ENCODE assay signal across 1 cellular context in the genomic region with DNA sequence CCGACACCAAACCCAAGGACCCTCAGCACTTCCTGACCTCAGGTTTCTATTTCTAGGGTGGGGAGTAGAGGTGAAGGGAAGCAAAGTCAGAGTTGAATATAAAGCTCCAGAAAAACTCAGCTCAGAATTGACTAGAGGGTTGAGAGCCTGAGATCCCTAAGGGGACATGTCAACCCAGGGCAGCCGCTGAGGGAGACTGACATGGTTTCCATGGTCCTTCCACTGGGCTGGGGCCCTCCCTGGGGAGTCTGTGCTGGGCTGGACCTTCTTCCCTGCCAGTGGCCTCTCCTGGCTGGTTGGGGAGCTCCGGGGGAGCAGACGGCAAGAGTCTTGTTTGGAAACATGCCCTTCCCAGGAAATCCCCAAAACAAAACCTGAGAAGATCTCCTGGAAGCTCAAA.
TF ChIP-seq lines count a peak whose summit lies in the region.

No MANE protein-coding gene starts in this region.

TF ChIP-seq in GM12878, 131 proteins besides CTCF, POLR2A, EP300 and RAD21:
- TF ChIP-seq, protein P1, sequence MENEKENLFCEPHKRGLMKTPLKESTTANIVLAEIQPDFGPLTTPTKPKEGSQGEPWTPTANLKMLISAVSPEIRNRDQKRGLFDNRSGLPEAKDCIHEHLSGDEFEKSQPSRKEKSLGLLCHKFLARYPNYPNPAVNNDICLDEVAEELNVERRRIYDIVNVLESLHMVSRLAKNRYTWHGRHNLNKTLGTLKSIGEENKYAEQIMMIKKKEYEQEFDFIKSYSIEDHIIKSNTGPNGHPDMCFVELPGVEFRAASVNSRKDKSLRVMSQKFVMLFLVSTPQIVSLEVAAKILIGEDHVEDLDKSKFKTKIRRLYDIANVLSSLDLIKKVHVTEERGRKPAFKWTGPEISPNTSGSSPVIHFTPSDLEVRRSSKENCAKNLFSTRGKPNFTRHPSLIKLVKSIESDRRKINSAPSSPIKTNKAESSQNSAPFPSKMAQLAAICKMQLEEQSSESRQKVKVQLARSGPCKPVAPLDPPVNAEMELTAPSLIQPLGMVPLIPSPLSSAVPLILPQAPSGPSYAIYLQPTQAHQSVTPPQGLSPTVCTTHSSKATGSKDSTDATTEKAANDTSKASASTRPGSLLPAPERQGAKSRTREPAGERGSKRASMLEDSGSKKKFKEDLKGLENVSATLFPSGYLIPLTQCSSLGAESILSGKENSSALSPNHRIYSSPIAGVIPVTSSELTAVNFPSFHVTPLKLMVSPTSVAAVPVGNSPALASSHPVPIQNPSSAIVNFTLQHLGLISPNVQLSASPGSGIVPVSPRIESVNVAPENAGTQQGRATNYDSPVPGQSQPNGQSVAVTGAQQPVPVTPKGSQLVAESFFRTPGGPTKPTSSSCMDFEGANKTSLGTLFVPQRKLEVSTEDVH (IDR thresholded peaks at IDR 0.05; ENCODE audit: low read depth, partially characterized antibody) = no peak
- 0 out of 2 replicates have a peak, but pooled peaks have one; percentile 1 for TF ChIP-seq GATAD2B (conservative IDR thresholded peaks at IDR 0.05; ENCODE audit: low read depth)
